ENCODE assay signal across 13 cellular contexts in genomic region chr12:27176765-27177164, GRCh38.
DNase-seq lines count a peak whose midpoint lies in the region; ATAC-seq, FAIRE-seq and TF ChIP-seq lines count a peak whose summit lies in the region.
"Had no signal": no experiment of that assay in that cellular context is flagged by ENCODE, and none has a peak within 500 bp of the region (broad histone marks: within the 10 kb centered on the region; RNA-seq: fewer than 3 reads in every experiment).

No MANE protein-coding gene starts in this region.

- H3K9me2 ChIP-seq in PC-9 (ENCODE audit: insufficient read depth): no peaks in the 10 kb centered on the region

- H3K27ac Mint-ChIP-seq in activated CD8-positive, alpha-beta T cell treated with anti-CD3 and anti-CD28 coated beads for 36 hours: no peak overlapping the region
- no peak overlapping the region for H3K27ac Mint-ChIP-seq in activated CD8-positive, alpha-beta T cell treated with anti-CD3 and anti-CD28 coated beads, Interleukin-2, amount 10 ng/mL, durations not matched to agents 7 days and 5 days

- no peak overlapping the region for H3K4me3 ChIP-seq in PC-9
- H3K4me3 ChIP-seq in small intestine (ENCODE audit: low read depth in 1 of 2, low read length in 2 of 2): no peak overlapping the region
- H3K4me3 ChIP-seq: SJSA1 had no signal

- FAIRE-seq in small intestine (lab: Jason Lieb, UNC): no peak
- FAIRE-seq: endometrium had no signal

- no peaks in the 10 kb centered on the region for H3K79me2 ChIP-seq in PC-9 (ENCODE audit: low read depth)

- no peak for TF ChIP-seq CTCF in activated CD8-positive, alpha-beta T cell treated with anti-CD3 and anti-CD28 coated beads for 36 hours (IDR thresholded peaks at IDR 0.05)
- TF ChIP-seq CTCF in PC-9 (conservative IDR thresholded peaks at IDR 0.05): no peak

- H3F3A ChIP-seq in PC-9 (ENCODE audit: insufficient read depth, low read depth): peaks cover 34% of the 10 kb centered on the region

- no peaks in the 10 kb centered on the region for H4K20me1 ChIP-seq in PC-9 (ENCODE audit: insufficient read depth)

- intact Hi-C loops in activated CD8-positive, alpha-beta T cell treated with anti-CD3 and anti-CD28 coated beads for 36 hours (cut with micrococcal nuclease): no loop called here
- intact Hi-C loops in PC-9 (cut with micrococcal nuclease; ENCODE audit: unreplicated experiment): loop anchor here (1.0 to 5.0 kb wide), 3 partner anchors 50 to 156 kb away; partner anchors contain the start of genes BMAL2 and STK38L

- no peak overlapping the region for H3K4me3 Mint-ChIP-seq in activated CD8-positive, alpha-beta T cell treated with anti-CD3 and anti-CD28 coated beads for 36 hours
- H3K4me3 Mint-ChIP-seq in activated CD8-positive, alpha-beta T cell treated with anti-CD3 and anti-CD28 coated beads, Interleukin-2, amount 10 ng/mL, durations not matched to agents 7 days and 5 days: no peak overlapping the region

- DNase-seq in activated CD8-positive, alpha-beta T cell treated with anti-CD3 and anti-CD28 coated beads for 36 hours: peak; percentile 65
- no peak for DNase-seq in activated CD8-positive, alpha-beta T cell treated with anti-CD3 and anti-CD28 coated beads, Interleukin-2, amount 10 ng/mL, durations not matched to agents 7 days and 5 days
- DNase-seq in PC-9 (peak in 1 of 2 experiments; percentile 92), epithelial cell of prostate (ENCODE audit: low read depth, low spot score) (peak; percentile 75), midbrain (lab: John Stamatoyannopoulos, UW) (no peak), SKM-1 treated with dmso at 0.1 percent for 144 hours (lab: John Stamatoyannopoulos, UW; ENCODE audit: unreplicated experiment) (no peak), small intestine (no peak)
- DNase-seq in stimulated activated CD4-positive, alpha-beta T cell treated with anti-CD3 and anti-CD28 coated beads, Interleukin-4, amount 100 ng/mL, for 24 hours: peak; percentile 35
- DNase-seq: left ventricle myocardium superior, NCI-H1048, right cardiac atrium had no signal

- no peak overlapping the region for H2AFZ ChIP-seq in PC-9

- H3K27ac ChIP-seq in PC-9: peak overlapping the region; percentile 90
- peak overlapping the region; percentile 78 for H3K27ac ChIP-seq in epithelial cell of prostate
- H3K27ac ChIP-seq in small intestine (ENCODE audit: low read depth in 1 of 2, low read length in 1 of 2): no peak overlapping the region

- H3K4me1 ChIP-seq in PC-9 (replicated peaks; ENCODE audit: insufficient read depth) (peaks cover 62% of the 10 kb centered on the region), small intestine (ENCODE audit: control insufficient read depth in 2 of 2, insufficient read depth in 1 of 2, low read depth in 1 of 2, low read length in 1 of 2) (no peaks in the 10 kb centered on the region)

- H3K9me3 Mint-ChIP-seq in activated CD8-positive, alpha-beta T cell treated with anti-CD3 and anti-CD28 coated beads for 36 hours: peaks cover 4% of the 10 kb centered on the region
- no peaks in the 10 kb centered on the region for H3K9me3 Mint-ChIP-seq in activated CD8-positive, alpha-beta T cell treated with anti-CD3 and anti-CD28 coated beads, Interleukin-2, amount 10 ng/mL, durations not matched to agents 7 days and 5 days (ENCODE audit: insufficient read depth)

- POLR2A ChIA-PET in activated CD8-positive, alpha-beta T cell treated with anti-CD3 and anti-CD28 coated beads for 36 hours (lab: Charles Lee): no interaction called here
- POLR2A ChIA-PET in activated CD8-positive, alpha-beta T cell treated with anti-CD3 and anti-CD28 coated beads, Interleukin-2, amount 10 ng/mL, durations not matched to agents 7 days and 5 days (lab: Charles Lee): no interaction called here
- POLR2A ChIA-PET in PC-9 (lab: Charles Lee; ENCODE audit: unreplicated experiment): interaction anchor here (0.5 to 0.7 kb wide), 5 partner anchors 49 to 284 kb away, joined by 4 to 7 read pairs (median 6); no protein-coding TSS in a partner anchor

- ATAC-seq in activated CD8-positive, alpha-beta T cell treated with anti-CD3 and anti-CD28 coated beads for 36 hours: peak; percentile 4
- ATAC-seq in activated CD8-positive, alpha-beta T cell treated with anti-CD3 and anti-CD28 coated beads, Interleukin-2, amount 10 ng/mL, durations not matched to agents 7 days and 5 days: no peak
- ATAC-seq: left ventricle myocardium superior, right cardiac atrium had no signal

- no TSS peak for BruUV-seq in PC-9 (replicated peaks; lab: Mats Ljungman, UMichigan)

- CTCF ChIA-PET in activated CD8-positive, alpha-beta T cell treated with anti-CD3 and anti-CD28 coated beads for 36 hours (lab: Charles Lee): interaction anchor here (0.7 to 1.5 kb wide), 3 partner anchors 35 to 288 kb away, joined by 3 to 4 read pairs (median 3); no protein-coding TSS in a partner anchor
- CTCF ChIA-PET in activated CD8-positive, alpha-beta T cell treated with anti-CD3 and anti-CD28 coated beads, Interleukin-2, amount 10 ng/mL, durations not matched to agents 7 days and 5 days (lab: Charles Lee): interaction anchor here (1.4 to 1.5 kb wide), 2 partner anchors 25 to 50 kb away, joined by 3 read pairs; no protein-coding TSS in a partner anchor
- CTCF ChIA-PET in PC-9 (lab: Charles Lee): no interaction called here

- H3K4me2 ChIP-seq in PC-9: peak overlapping the region; percentile 61

- H3K27me3 Mint-ChIP-seq in activated CD8-positive, alpha-beta T cell treated with anti-CD3 and anti-CD28 coated beads for 36 hours: no peaks in the 10 kb centered on the region
- no peaks in the 10 kb centered on the region for H3K27me3 Mint-ChIP-seq in activated CD8-positive, alpha-beta T cell treated with anti-CD3 and anti-CD28 coated beads, Interleukin-2, amount 10 ng/mL, durations not matched to agents 7 days and 5 days (ENCODE audit: low read depth)

- H3K4me1 Mint-ChIP-seq in activated CD8-positive, alpha-beta T cell treated with anti-CD3 and anti-CD28 coated beads for 36 hours (ENCODE audit: low read depth): peaks cover 36% of the 10 kb centered on the region
- peaks cover 18% of the 10 kb centered on the region for H3K4me1 Mint-ChIP-seq in activated CD8-positive, alpha-beta T cell treated with anti-CD3 and anti-CD28 coated beads, Interleukin-2, amount 10 ng/mL, durations not matched to agents 7 days and 5 days (ENCODE audit: low read depth)

- H3K9me3 ChIP-seq in PC-9 (ENCODE audit: insufficient read depth, low read depth) (no peaks in the 10 kb centered on the region; the same call in 1 of the 2 replicates), small intestine (ENCODE audit: control insufficient read depth, low read depth) (no peaks in the 10 kb centered on the region)

- no peaks in the 10 kb centered on the region for H3K36me3 ChIP-seq in PC-9 (ENCODE audit: low read depth)
- no peaks in the 10 kb centered on the region for H3K36me3 ChIP-seq in small intestine (ENCODE audit: control insufficient read depth in 2 of 2, insufficient read depth in 2 of 2, low read length in 2 of 2)
- H3K36me3 ChIP-seq: SJSA1 had no signal

- H3K27me3 ChIP-seq in PC-9 (ENCODE audit: insufficient read depth, low read depth) (no peaks in the 10 kb centered on the region), small intestine (ENCODE audit: control insufficient read depth in 2 of 2, insufficient read depth in 2 of 2, low read length in 2 of 2) (no peaks in the 10 kb centered on the region)
- H3K27me3 ChIP-seq: SJSA1 had no signal

- H3K36me3 Mint-ChIP-seq in activated CD8-positive, alpha-beta T cell treated with anti-CD3 and anti-CD28 coated beads for 36 hours (ENCODE audit: low read depth): peaks cover 1% of the 10 kb centered on the region
- no peaks in the 10 kb centered on the region for H3K36me3 Mint-ChIP-seq in activated CD8-positive, alpha-beta T cell treated with anti-CD3 and anti-CD28 coated beads, Interleukin-2, amount 10 ng/mL, durations not matched to agents 7 days and 5 days (ENCODE audit: low read depth)

Comparison
In these comparisons a context has a peak if more than half of its experiments do, and no peak if none do; other contexts are left out.
1. DNase-seq: peak in activated CD8-positive, alpha-beta T cell treated with anti-CD3 and anti-CD28 coated beads for 36 hours (single experiment), epithelial cell of prostate (single experiment) and stimulated activated CD4-positive, alpha-beta T cell treated with anti-CD3 and anti-CD28 coated beads, Interleukin-4, amount 100 ng/mL, for 24 hours (single experiment); none in activated CD8-positive, alpha-beta T cell treated with anti-CD3 and anti-CD28 coated beads, Interleukin-2, amount 10 ng/mL, durations not matched to agents 7 days and 5 days (single experiment), midbrain (single experiment), SKM-1 treated with dmso at 0.1 percent for 144 hours (single experiment) and small intestine (single experiment).
2. H3K27ac ChIP-seq: peak in PC-9 (single experiment) and epithelial cell of prostate (single experiment); none in small intestine (0 of 2).